In genomic region chr1:109243221-109243620, GRCh38 we compare ENCODE assay signal across 13 cellular contexts.
"Had no signal": no experiment of that assay in that cellular context is flagged by ENCODE, and none has a peak within 500 bp of the region (broad histone marks: within the 10 kb centered on the region; RNA-seq: fewer than 3 reads in every experiment).

No MANE protein-coding gene starts in this region.

- ATAC-seq: activated CD8-positive, alpha-beta T cell treated with anti-CD3 and anti-CD28 coated beads for 36 hours; activated naive CD8-positive, alpha-beta T cell treated with anti-CD3 and anti-CD28 coated beads, Interleukin-2, amount 50 U/mL, for 24 hours; activated T-cell treated with anti-CD3 and anti-CD28 coated beads, Interleukin-2, amount 50 U/mL, for 4 hours; pancreas had no signal

- H3K27ac Mint-ChIP-seq: activated CD4-positive, alpha-beta T cell treated with anti-CD3 and anti-CD28 coated beads, Interleukin-2, amount 10 ng/mL, durations not matched to agents 24 days and 14 days; activated CD8-positive, alpha-beta T cell treated with anti-CD3 and anti-CD28 coated beads for 36 hours; activated naive CD4-positive, alpha-beta T cell treated with anti-CD3 and anti-CD28 coated beads for 36 hours; activated naive CD8-positive, alpha-beta T cell treated with anti-CD3 and anti-CD28 coated beads, Interleukin-2, amount 50 U/mL, for 24 hours; memory B cell; stimulated activated naive B cell treated with anti-CD40 and anti-IgM and Interleukin-4, amounts not matched to agents 10 μg/mL and 1 μg/mL and 100 μg/mL, for 72 hours had no signal

- H3K9me3 Mint-ChIP-seq: activated CD4-positive, alpha-beta T cell treated with anti-CD3 and anti-CD28 coated beads, Interleukin-2, amount 10 ng/mL, durations not matched to agents 24 days and 14 days; activated CD8-positive, alpha-beta T cell treated with anti-CD3 and anti-CD28 coated beads for 36 hours; activated naive CD4-positive, alpha-beta T cell treated with anti-CD3 and anti-CD28 coated beads for 36 hours; activated naive CD8-positive, alpha-beta T cell treated with anti-CD3 and anti-CD28 coated beads, Interleukin-2, amount 50 U/mL, for 24 hours; activated T-cell treated with anti-CD3 and anti-CD28 coated beads, Interleukin-2, amount 50 U/mL, for 4 hours; memory B cell; stimulated activated naive B cell treated with anti-CD40 and anti-IgM and Interleukin-4, amounts not matched to agents 10 μg/mL and 1 μg/mL and 100 μg/mL, for 72 hours had no signal

- H3K27me3 ChIP-seq: pancreas had no signal

- H3K27ac ChIP-seq: pancreas had no signal

- DNase-seq: activated CD4-positive, alpha-beta T cell treated with anti-CD3 and anti-CD28 coated beads, Interleukin-2, amount 10 ng/mL, durations not matched to agents 24 days and 14 days; activated CD4-positive, CD25-positive, alpha-beta regulatory T cell; activated CD8-positive, alpha-beta T cell treated with anti-CD3 and anti-CD28 coated beads for 36 hours; activated naive CD4-positive, alpha-beta T cell treated with anti-CD3 and anti-CD28 coated beads for 36 hours; activated naive CD8-positive, alpha-beta T cell treated with anti-CD3 and anti-CD28 coated beads, Interleukin-2, amount 50 U/mL, for 24 hours; activated T-cell treated with anti-CD3 and anti-CD28 coated beads, Interleukin-2, amount 50 U/mL, for 4 hours; cortex of kidney; head of caudate nucleus; kidney glomerular epithelial cell; pancreas; stimulated activated naive B cell treated with anti-CD40 and anti-IgM and Interleukin-4, amounts not matched to agents 10 μg/mL and 1 μg/mL and 100 μg/mL, for 72 hours had no signal

- H3K9me3 ChIP-seq: pancreas had no signal

- H3K4me3 ChIP-seq: pancreas had no signal

- FAIRE-seq: frontal cortex, pancreas had no signal

- H3K4me3 Mint-ChIP-seq: activated CD4-positive, alpha-beta T cell treated with anti-CD3 and anti-CD28 coated beads, Interleukin-2, amount 10 ng/mL, durations not matched to agents 24 days and 14 days; activated CD8-positive, alpha-beta T cell treated with anti-CD3 and anti-CD28 coated beads for 36 hours; activated naive CD4-positive, alpha-beta T cell treated with anti-CD3 and anti-CD28 coated beads for 36 hours; activated naive CD8-positive, alpha-beta T cell treated with anti-CD3 and anti-CD28 coated beads, Interleukin-2, amount 50 U/mL, for 24 hours; activated T-cell treated with anti-CD3 and anti-CD28 coated beads, Interleukin-2, amount 50 U/mL, for 4 hours; memory B cell; stimulated activated naive B cell treated with anti-CD40 and anti-IgM and Interleukin-4, amounts not matched to agents 10 μg/mL and 1 μg/mL and 100 μg/mL, for 72 hours had no signal
